ENCODE assay signal across 8 cellular contexts in the genomic region with DNA sequence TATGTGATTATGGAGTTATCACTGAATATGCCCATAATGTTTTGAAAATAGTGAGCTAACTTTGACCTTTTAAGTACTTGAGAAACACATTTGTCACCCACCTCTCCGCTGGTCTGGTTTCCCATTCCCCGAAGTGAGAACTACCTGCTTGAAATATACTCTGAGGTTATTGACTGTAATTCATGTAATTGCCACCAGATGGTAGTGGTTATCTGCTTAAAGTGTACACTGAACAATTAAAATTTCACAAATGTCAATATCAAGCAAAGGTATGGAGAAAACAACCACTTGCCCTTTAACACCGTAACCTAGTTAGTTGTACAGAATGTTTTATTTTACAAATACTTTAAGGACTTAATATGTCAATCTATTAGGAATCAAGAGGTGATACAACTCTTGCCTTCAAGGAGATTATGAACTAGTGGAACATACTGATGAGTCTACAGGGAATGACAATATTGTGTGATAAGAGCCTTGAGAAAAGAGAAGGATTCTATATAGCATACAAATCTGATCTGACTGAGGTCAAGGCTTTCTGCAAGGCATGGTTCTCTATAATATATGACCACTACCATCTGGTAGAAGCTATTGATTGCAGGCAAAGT.
DNase-seq lines count a peak whose midpoint lies in the region; ATAC-seq and TF ChIP-seq lines count a peak whose summit lies in the region.

No MANE protein-coding gene starts in this region.

- no peaks in the 10 kb centered on the region for H3F3A ChIP-seq in PC-3 (ENCODE audit: low read length, unreplicated experiment)

- H3K9me3 ChIP-seq in PC-3 (ENCODE audit: low read length) (no peaks in the 10 kb centered on the region), esophagus squamous epithelium (no peaks in the 10 kb centered on the region)

- no TSS peak for BruUV-seq in PC-3 (replicated peaks; lab: Mats Ljungman, UMichigan)

- H3K4me1 ChIP-seq in PC-3 (ENCODE audit: insufficient read depth, low read length) (peaks cover 6% of the 10 kb centered on the region; the same call in 1 of the 2 replicates), esophagus squamous epithelium (no peaks in the 10 kb centered on the region)

- H4K20me1 ChIP-seq in PC-3 (ENCODE audit: low read length), result no peaks in the 10 kb centered on the region

- TF ChIP-seq POLR2A in esophagus squamous epithelium (IDR thresholded peaks at IDR 0.05), result no peak

- H3K27ac ChIP-seq in PC-3 (ENCODE audit: low read length) (no peak overlapping the region), esophagus squamous epithelium (no peak overlapping the region)

- H3K27me3 ChIP-seq in PC-3 (ENCODE audit: low read length) (peaks cover 20% of the 10 kb centered on the region), esophagus squamous epithelium (no peaks in the 10 kb centered on the region)

- H3K36me3 ChIP-seq in PC-3 (ENCODE audit: low read depth, low read length) (no peaks in the 10 kb centered on the region), esophagus squamous epithelium (no peaks in the 10 kb centered on the region)

- H3K9ac ChIP-seq in PC-3 (ENCODE audit: low read length), result no peak overlapping the region

- H3K4me2 ChIP-seq in PC-3 (ENCODE audit: low read length), result no peak overlapping the region

- WGBS in esophagus squamous epithelium, 2 donors, result 21 to 23% methylated on average over 3 of the region's 3 CpGs

- peak; percentile 98 for ATAC-seq in GM21526 (IDR thresholded peaks at IDR 0.05; ENCODE audit: low FRiP score, unreplicated experiment)
- ATAC-seq in PC-3, result peak; percentile 70

- H2AFZ ChIP-seq in PC-3 (ENCODE audit: low read length), result no peak overlapping the region

- no peaks in the 10 kb centered on the region for H3K9me2 ChIP-seq in PC-3 (replicated peaks; ENCODE audit: low read length)

- no peaks in the 10 kb centered on the region for H3K79me2 ChIP-seq in PC-3 (ENCODE audit: low read length)

- no peak overlapping the region for H3K4me3 ChIP-seq in PC-3 (ENCODE audit: low read length)
- no peak overlapping the region for H3K4me3 ChIP-seq in esophagus squamous epithelium

- DNase-seq in G401 (ENCODE audit: low spot score) (peak; percentile 40), HPDE6-E6E7 (ENCODE audit: extremely low spot score) (peak; percentile 27), PC-3 (peak; percentile 67), esophagus squamous epithelium (lab: John Stamatoyannopoulos, UW) (no peak), retina (peak; percentile 20)
- DNase-seq in activated effector memory CD4-positive, alpha-beta T cell treated with anti-CD3 and anti-CD28 coated beads, Interleukin-2, amount 50 U/mL, for 16 hours, result no peak
- DNase-seq in NK-92 treated with Interleukin-12 subunit alpha and Interleukin-12 subunit beta, amount 100 ng/mL, for 24 hours (lab: John Stamatoyannopoulos, UW), result no peak

- in situ Hi-C loops in G401 (cut with HindIII; ENCODE audit: low sequenced_read_pairs), result no loop called here

- intact Hi-C loops in PC-3 (cut with micrococcal nuclease) (loop anchor here (1.0 to 10.0 kb wide), 2 partner anchors 1340 to 1559 kb away; no protein-coding TSS in a partner anchor), esophagus squamous epithelium (cut with DNase I) (no loop called here)

- POLR2A ChIA-PET in PC-3 (lab: Charles Lee; ENCODE audit: unreplicated experiment), result no interaction called here

- CTCF ChIA-PET in PC-3 (lab: Charles Lee), result no interaction called here

- peak; percentile 74 for TF ChIP-seq CTCF in PC-3 (conservative IDR thresholded peaks at IDR 0.05; ENCODE audit: low read depth, low read length)
- TF ChIP-seq CTCF in esophagus squamous epithelium (IDR thresholded peaks at IDR 0.05), result peak; percentile 14 to 69 (median 50)

Comparison
In these comparisons a context has a peak if more than half of its experiments do, and no peak if none do; other contexts are left out.
1. DNase-seq: peak in G401 (single experiment), HPDE6-E6E7 (single experiment), PC-3 (single experiment) and retina (single experiment); none in esophagus squamous epithelium (single experiment), activated effector memory CD4-positive, alpha-beta T cell treated with anti-CD3 and anti-CD28 coated beads, Interleukin-2, amount 50 U/mL, for 16 hours (single experiment) and NK-92 treated with Interleukin-12 subunit alpha and Interleukin-12 subunit beta, amount 100 ng/mL, for 24 hours (single experiment).